In genomic region chr17:67995568-67996191, GRCh38 we compare ENCODE assay signal across 8 cellular contexts. TPM values are rescaled to one million over a fixed set of nuclear protein-coding genes. Genes with fewer than 3 reads are reported as not detected.
DNase-seq lines count a peak whose midpoint lies in the region; ATAC-seq and TF ChIP-seq lines count a peak whose summit lies in the region.

No MANE protein-coding gene starts in this region.

- no TSS peak for BruUV-seq in MCF 10A (replicated peaks; lab: Mats Ljungman, UMichigan)

- no peaks in the 10 kb centered on the region for H3K27me3 ChIP-seq in kidney epithelial cell (ENCODE audit: control insufficient read depth, insufficient read depth, low read length)

- DNase-seq in EH (ENCODE audit: low read depth) = peak; percentile 15
- peak; percentile 57 for DNase-seq in NCI-H69 (lab: John Stamatoyannopoulos, UW)
- peak; percentile 22 for DNase-seq in MCF 10A (ENCODE audit: unreplicated experiment)
- no peak for DNase-seq in kidney epithelial cell (ENCODE audit: low read depth)
- peak; percentile 10 for DNase-seq in stimulated activated CD4-positive, alpha-beta T cell treated with anti-CD3 and anti-CD28 coated beads, Interleukin-4, amount 100 ng/mL, for 24 hours

- no peak for ATAC-seq in GM21737 (IDR thresholded peaks at IDR 0.05; ENCODE audit: unreplicated experiment)
- no peak for ATAC-seq in HG03025 (IDR thresholded peaks at IDR 0.05; ENCODE audit: low FRiP score, unreplicated experiment)
- ATAC-seq in GM21786 (IDR thresholded peaks at IDR 0.05; ENCODE audit: unreplicated experiment) = no peak

- H3K4me3 Mint-ChIP-seq in MCF 10A (ENCODE audit: unreplicated experiment) = peak overlapping the region; percentile 77

- POLR2A ChIA-PET in MCF 10A (lab: Yijun Ruan, JAX) = interaction anchor here (0.7 to 6.4 kb wide), 11 partner anchors 11 to 1331 kb away, joined by 3 to 84 read pairs (median 8); partner anchors contain the start of genes KPNA2 and WIPI1

- peak overlapping the region; percentile 36 for H3K4me3 ChIP-seq in kidney epithelial cell (ENCODE audit: low read depth, low read length)

- no peaks in the 10 kb centered on the region for H3K36me3 ChIP-seq in kidney epithelial cell (ENCODE audit: control insufficient read depth, insufficient read depth, low read length)

- H3K27ac Mint-ChIP-seq in MCF 10A (ENCODE audit: low read depth, unreplicated experiment) = peak overlapping the region; percentile 79

- CTCF ChIA-PET in MCF 10A (lab: Yijun Ruan, JAX) = interaction anchor here (0.5 to 1.2 kb wide), 4 partner anchors 16 to 107 kb away, joined by 3 to 4 read pairs (median 3); no protein-coding TSS in a partner anchor

- intact Hi-C loops in MCF 10A (cut with micrococcal nuclease) = loop anchor here (2.0 to 10.0 kb wide), 2 partner anchors 23 to 109 kb away; no protein-coding TSS in a partner anchor

- H3K4me1 Mint-ChIP-seq in MCF 10A (ENCODE audit: insufficient read depth, unreplicated experiment) = peaks cover 26% of the 10 kb centered on the region

- no peaks in the 10 kb centered on the region for H3K27me3 Mint-ChIP-seq in MCF 10A (ENCODE audit: insufficient read depth, unreplicated experiment)

- H3K9me3 Mint-ChIP-seq in MCF 10A (ENCODE audit: unreplicated experiment) = no peaks in the 10 kb centered on the region

- peaks cover 5% of the 10 kb centered on the region for H3K36me3 Mint-ChIP-seq in MCF 10A (ENCODE audit: insufficient read depth, unreplicated experiment)

- TF ChIP-seq CTCF in MCF 10A (IDR thresholded peaks at IDR 0.05; ENCODE audit: unreplicated experiment) (no peak), kidney epithelial cell (IDR thresholded peaks at IDR 0.05; ENCODE audit: insufficient read depth, low read length, poor library complexity, severe bottlenecking) (no peak)

RNA-seq across cellular contexts. Expression of gene C17orf58, which starts 0.6 kb away (rescaled TPM):
- total RNA-seq in MCF 10A (2022) (9.5 and 12.9 TPM in 2 replicates), kidney epithelial cell (10.4 and 14.7 TPM in 2 replicates)

RNA-seq across cellular contexts. Expression of gene KPNA2, which starts 39.9 kb away (rescaled TPM):
- total RNA-seq in MCF 10A (2022) (120 and 132 TPM in 2 replicates), kidney epithelial cell (79.1 and 91.9 TPM in 2 replicates)
